In the genomic region with DNA sequence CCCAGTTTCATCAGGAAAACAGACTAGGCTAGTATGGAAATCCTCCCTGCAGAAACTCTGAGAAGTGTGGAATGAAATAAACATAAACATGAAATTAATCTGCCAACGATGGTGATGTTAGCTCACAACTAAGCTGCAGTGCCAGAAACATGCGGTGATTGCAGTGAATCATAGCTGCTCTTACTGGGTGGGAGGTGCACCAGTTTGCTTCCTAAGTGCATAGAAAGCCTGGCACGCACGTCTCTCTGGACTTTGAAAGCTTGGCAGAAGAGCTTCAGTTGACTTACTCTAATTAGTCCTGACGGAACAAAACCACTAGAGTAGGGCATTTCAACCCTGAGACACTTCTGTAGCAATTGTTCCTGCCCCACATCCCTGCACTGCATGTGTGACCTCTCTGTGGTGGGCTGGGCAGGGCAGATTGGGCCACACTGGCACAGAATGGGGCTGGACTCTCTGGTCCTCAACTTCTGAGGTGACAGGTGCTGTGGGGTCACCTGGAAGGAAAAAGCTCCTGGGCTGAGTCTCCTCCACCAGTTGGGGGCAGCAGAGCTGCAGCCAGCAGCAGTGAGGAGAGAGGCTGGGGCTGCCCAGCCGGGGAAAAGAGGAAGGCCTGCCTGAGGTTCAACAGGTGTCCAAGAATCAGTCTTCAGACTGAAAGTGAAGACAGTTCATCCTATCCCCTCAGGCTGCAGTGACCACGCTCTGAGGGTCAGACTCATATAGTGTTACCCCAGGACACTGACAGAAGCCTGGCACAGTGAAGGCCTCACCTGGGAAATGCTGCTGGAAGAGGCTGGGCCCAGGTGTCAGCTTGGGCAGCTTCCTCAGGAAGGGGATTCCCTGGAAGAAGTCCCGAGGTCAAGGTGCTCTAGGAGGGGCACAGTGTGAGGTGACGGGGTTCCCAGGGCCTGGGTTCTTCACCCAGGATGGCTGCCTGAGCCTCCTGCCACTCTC, we compare ENCODE assay signal across 1 cellular context.
TF ChIP-seq lines count a peak whose summit lies in the region.

No MANE protein-coding gene starts in this region.

TF ChIP-seq in HCT116, 20 proteins besides CTCF, POLR2A, EP300 and RAD21 (continued from another document):
- TF ChIP-seq, protein P1, sequence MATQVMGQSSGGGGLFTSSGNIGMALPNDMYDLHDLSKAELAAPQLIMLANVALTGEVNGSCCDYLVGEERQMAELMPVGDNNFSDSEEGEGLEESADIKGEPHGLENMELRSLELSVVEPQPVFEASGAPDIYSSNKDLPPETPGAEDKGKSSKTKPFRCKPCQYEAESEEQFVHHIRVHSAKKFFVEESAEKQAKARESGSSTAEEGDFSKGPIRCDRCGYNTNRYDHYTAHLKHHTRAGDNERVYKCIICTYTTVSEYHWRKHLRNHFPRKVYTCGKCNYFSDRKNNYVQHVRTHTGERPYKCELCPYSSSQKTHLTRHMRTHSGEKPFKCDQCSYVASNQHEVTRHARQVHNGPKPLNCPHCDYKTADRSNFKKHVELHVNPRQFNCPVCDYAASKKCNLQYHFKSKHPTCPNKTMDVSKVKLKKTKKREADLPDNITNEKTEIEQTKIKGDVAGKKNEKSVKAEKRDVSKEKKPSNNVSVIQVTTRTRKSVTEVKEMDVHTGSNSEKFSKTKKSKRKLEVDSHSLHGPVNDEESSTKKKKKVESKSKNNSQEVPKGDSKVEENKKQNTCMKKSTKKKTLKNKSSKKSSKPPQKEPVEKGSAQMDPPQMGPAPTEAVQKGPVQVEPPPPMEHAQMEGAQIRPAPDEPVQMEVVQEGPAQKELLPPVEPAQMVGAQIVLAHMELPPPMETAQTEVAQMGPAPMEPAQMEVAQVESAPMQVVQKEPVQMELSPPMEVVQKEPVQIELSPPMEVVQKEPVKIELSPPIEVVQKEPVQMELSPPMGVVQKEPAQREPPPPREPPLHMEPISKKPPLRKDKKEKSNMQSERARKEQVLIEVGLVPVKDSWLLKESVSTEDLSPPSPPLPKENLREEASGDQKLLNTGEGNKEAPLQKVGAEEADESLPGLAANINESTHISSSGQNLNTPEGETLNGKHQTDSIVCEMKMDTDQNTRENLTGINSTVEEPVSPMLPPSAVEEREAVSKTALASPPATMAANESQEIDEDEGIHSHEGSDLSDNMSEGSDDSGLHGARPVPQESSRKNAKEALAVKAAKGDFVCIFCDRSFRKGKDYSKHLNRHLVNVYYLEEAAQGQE (IDR thresholded peaks at IDR 0.05; ENCODE audit: low read depth), result no peak
- TF ChIP-seq SP1 (IDR thresholded peaks at IDR 0.05; ENCODE audit: low read depth) (no peak), ZNF274 (IDR thresholded peaks at IDR 0.05; ENCODE audit: low read depth, low read length) (no peak), EZH2phosphoT487 (IDR thresholded peaks at IDR 0.05; ENCODE audit: borderline replicate concordance) (no peak), ZFX (IDR thresholded peaks at IDR 0.05) (no peak), TCF7L2 (IDR thresholded peaks at IDR 0.05; ENCODE audit: borderline replicate concordance, extremely low read depth, insufficient read depth, insufficient read length) (no peak), CEBPB (IDR thresholded peaks at IDR 0.05; ENCODE audit: low read depth) (no peak), FOSL1 (IDR thresholded peaks at IDR 0.05; ENCODE audit: low read depth) (no peak), SIN3A (IDR thresholded peaks at IDR 0.05; ENCODE audit: low read depth) (no peak), EZH2 (IDR thresholded peaks at IDR 0.05) (no peak), EGR1 (IDR thresholded peaks at IDR 0.05; ENCODE audit: low read depth) (no peak), CBX3 (IDR thresholded peaks at IDR 0.05; ENCODE audit: low read depth) (no peak), YY1 (IDR thresholded peaks at IDR 0.05; ENCODE audit: extremely low read depth, insufficient replicate concordance, low read depth, low read length) (no peak), POLR2AphosphoS5 (IDR thresholded peaks at IDR 0.05; ENCODE audit: low read depth, low read length) (no peak)
- TF ChIP-seq, protein P2, sequence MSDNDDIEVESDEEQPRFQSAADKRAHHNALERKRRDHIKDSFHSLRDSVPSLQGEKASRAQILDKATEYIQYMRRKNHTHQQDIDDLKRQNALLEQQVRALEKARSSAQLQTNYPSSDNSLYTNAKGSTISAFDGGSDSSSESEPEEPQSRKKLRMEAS (IDR thresholded peaks at IDR 0.05), result no peak
- TF ChIP-seq, protein P3, sequence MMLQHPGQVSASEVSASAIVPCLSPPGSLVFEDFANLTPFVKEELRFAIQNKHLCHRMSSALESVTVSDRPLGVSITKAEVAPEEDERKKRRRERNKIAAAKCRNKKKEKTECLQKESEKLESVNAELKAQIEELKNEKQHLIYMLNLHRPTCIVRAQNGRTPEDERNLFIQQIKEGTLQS (IDR thresholded peaks at IDR 0.05), result no peak
